ENCODE assay signal across 30 cellular contexts in genomic region chr14:90874599-90874998, GRCh38.
"Had no signal": no experiment of that assay in that cellular context is flagged by ENCODE, and none has a peak within 500 bp of the region (broad histone marks: within the 10 kb centered on the region; RNA-seq: fewer than 3 reads in every experiment).

No MANE protein-coding gene starts in this region.

- H3K27me3 ChIP-seq: adrenal gland, body of pancreas, breast epithelium, SJSA1 had no signal

- H3K27ac ChIP-seq: adrenal gland, body of pancreas, breast epithelium, SJSA1, VCaP had no signal

- H3K9ac ChIP-seq: SK-N-SH had no signal

- H3K27ac Mint-ChIP-seq: activated CD8-positive, alpha-beta T cell treated with anti-CD3 and anti-CD28 coated beads for 36 hours; activated naive CD4-positive, alpha-beta T cell treated with anti-CD3 and anti-CD28 coated beads, Interleukin-2, amount 50 U/mL, for 24 hours; activated T-cell treated with anti-CD3 and anti-CD28 coated beads, Interleukin-2, amount 50 U/mL, for 72 hours; activated T-helper 2 cell treated with anti-CD3 and anti-CD28 coated beads, Interferon-gamma antibody, Interleukin-2, Interleukin-4, amounts not matched to agents 10 μg/mL and 5 μg/mL and 100 μg/mL, durations not matched to agents 14 hours and 24 hours and 36 hours; T-helper 1 cell treated with Interleukin-12 subunit alpha and Interleukin-12 subunit beta and Interleukin-4 antibody, amounts not matched to agents 30 μg/mL and 1 μg/mL, for 36 hours had no signal

- H3K4me3 Mint-ChIP-seq: activated CD8-positive, alpha-beta T cell treated with anti-CD3 and anti-CD28 coated beads for 36 hours; activated naive CD4-positive, alpha-beta T cell treated with anti-CD3 and anti-CD28 coated beads, Interleukin-2, amount 50 U/mL, for 24 hours; activated T-cell treated with anti-CD3 and anti-CD28 coated beads, Interleukin-2, amount 50 U/mL, for 72 hours; T-helper 1 cell treated with Interleukin-12 subunit alpha and Interleukin-12 subunit beta and Interleukin-4 antibody, amounts not matched to agents 30 μg/mL and 1 μg/mL, for 36 hours had no signal

- H3K9me3 ChIP-seq: adrenal gland, body of pancreas, breast epithelium, SJSA1, SK-N-SH had no signal

- DNase-seq: activated CD4-positive, alpha-beta T cell treated with anti-CD3 and anti-CD28 coated beads for 1 hour; activated CD4-positive, alpha-beta T cell treated with anti-CD3 and anti-CD28 coated beads for 48 hours; activated CD4-positive, CD25-positive, alpha-beta regulatory T cell; activated CD8-positive, alpha-beta T cell treated with anti-CD3 and anti-CD28 coated beads for 36 hours; activated gamma-delta T cell; activated naive CD4-positive, alpha-beta T cell treated with Interleukin-2 at 50 U/mL for 16 hours; activated T-cell treated with anti-CD3 and anti-CD28 coated beads, Interleukin-2, amount 50 U/mL, for 1 hour; activated T-cell treated with anti-CD3 and anti-CD28 coated beads, Interleukin-2, amount 50 U/mL, for 72 hours; adrenal gland; body of pancreas; caudate nucleus; cerebellar nuclear complex; MM.1S; MV-4-11; NCI-H1092; NCI-H1436 treated with DMSO at 0.1 percent for 48 hours; NCI-H1694 treated with DMSO at 0.1 percent for 48 hours; NCI-H2029; NCI-H345; NCI-H524 treated with DMSO at 0.1 percent for 48 hours; SHP77 treated with DMSO at 0.1 percent for 48 hours; SK-N-SH; T-helper 9 cell had no signal

- H3K27me3 Mint-ChIP-seq: activated CD8-positive, alpha-beta T cell treated with anti-CD3 and anti-CD28 coated beads for 36 hours; activated naive CD4-positive, alpha-beta T cell treated with anti-CD3 and anti-CD28 coated beads, Interleukin-2, amount 50 U/mL, for 24 hours had no signal

- H3K36me3 ChIP-seq: adrenal gland, breast epithelium, SJSA1 had no signal

- H3K4me3 ChIP-seq: adrenal gland, body of pancreas, breast epithelium, SJSA1 had no signal

- H3K4me1 ChIP-seq: adrenal gland, body of pancreas, breast epithelium, SJSA1 had no signal

- H3K4me2 ChIP-seq: SK-N-SH had no signal

- H3K9me2 ChIP-seq: SK-N-SH had no signal

- H3K9me3 Mint-ChIP-seq: activated CD8-positive, alpha-beta T cell treated with anti-CD3 and anti-CD28 coated beads for 36 hours; activated naive CD4-positive, alpha-beta T cell treated with anti-CD3 and anti-CD28 coated beads, Interleukin-2, amount 50 U/mL, for 24 hours; activated T-cell treated with anti-CD3 and anti-CD28 coated beads, Interleukin-2, amount 50 U/mL, for 72 hours; activated T-helper 2 cell treated with anti-CD3 and anti-CD28 coated beads, Interferon-gamma antibody, Interleukin-2, Interleukin-4, amounts not matched to agents 10 μg/mL and 5 μg/mL and 100 μg/mL, durations not matched to agents 14 hours and 24 hours and 36 hours; T-helper 1 cell treated with Interleukin-12 subunit alpha and Interleukin-12 subunit beta and Interleukin-4 antibody, amounts not matched to agents 30 μg/mL and 1 μg/mL, for 36 hours had no signal

- ATAC-seq: activated CD8-positive, alpha-beta T cell treated with anti-CD3 and anti-CD28 coated beads for 36 hours; activated T-cell treated with anti-CD3 and anti-CD28 coated beads, Interleukin-2, amount 50 U/mL, for 72 hours; body of pancreas; Panc1 had no signal
